Comparison of ENCODE assay signal across 8 cellular contexts in genomic region chr10:75211007-75211735, GRCh38. TPM values are rescaled to one million over a fixed set of nuclear protein-coding genes. Genes with fewer than 3 reads are reported as not detected.
DNase-seq lines count a peak whose midpoint lies in the region; ATAC-seq and TF ChIP-seq lines count a peak whose summit lies in the region.

No MANE protein-coding gene starts in this region.

- peak overlapping the region; percentile 77 for H3K4me2 ChIP-seq in MM.1S (ENCODE audit: low read depth, low read length)

- H3K9ac ChIP-seq in MM.1S (ENCODE audit: low read length): peak overlapping the region; percentile 99

- H4K20me1 ChIP-seq in MM.1S (ENCODE audit: insufficient read depth, low read length): no peaks in the 10 kb centered on the region

- no peak for ATAC-seq in GM21717 (IDR thresholded peaks at IDR 0.05; ENCODE audit: unreplicated experiment)
- no peak for ATAC-seq in HG03457 (IDR thresholded peaks at IDR 0.05; ENCODE audit: unreplicated experiment)

- peaks cover 42% of the 10 kb centered on the region for H3K4me1 Mint-ChIP-seq in activated naive CD4-positive, alpha-beta T cell treated with anti-CD3 and anti-CD28 coated beads, Interleukin-2, amount 10 ng/mL, durations not matched to agents 7 days and 5 days
- H3K4me1 Mint-ChIP-seq in glutamatergic neuron (ENCODE audit: low read depth, unreplicated experiment): peaks cover 7% of the 10 kb centered on the region

- no peaks in the 10 kb centered on the region for H3K9me3 Mint-ChIP-seq in activated naive CD4-positive, alpha-beta T cell treated with anti-CD3 and anti-CD28 coated beads, Interleukin-2, amount 10 ng/mL, durations not matched to agents 7 days and 5 days
- H3K9me3 Mint-ChIP-seq in glutamatergic neuron (ENCODE audit: unreplicated experiment): peaks cover 8% of the 10 kb centered on the region

- DNase-seq in SKM-1 treated with dmso at 0.1 percent for 144 hours (lab: John Stamatoyannopoulos, UW; ENCODE audit: unreplicated experiment) (peak; percentile 21), SKM-1 (lab: John Stamatoyannopoulos, UW; ENCODE audit: unreplicated experiment) (no peak), MM.1S (peak; percentile 64), glutamatergic neuron (no peak), renal cortical epithelial cell (ENCODE audit: low read depth) (peak; percentile 55)
- DNase-seq in activated naive CD4-positive, alpha-beta T cell treated with anti-CD3 and anti-CD28 coated beads, Interleukin-2, amount 10 ng/mL, durations not matched to agents 7 days and 5 days: peak; percentile 47

- no peaks in the 10 kb centered on the region for H3K9me2 ChIP-seq in MM.1S (replicated peaks; ENCODE audit: insufficient read depth, low read length)

- H3K27me3 Mint-ChIP-seq in activated naive CD4-positive, alpha-beta T cell treated with anti-CD3 and anti-CD28 coated beads, Interleukin-2, amount 10 ng/mL, durations not matched to agents 7 days and 5 days: peaks cover 4% of the 10 kb centered on the region
- peaks cover 6% of the 10 kb centered on the region for H3K27me3 Mint-ChIP-seq in glutamatergic neuron (ENCODE audit: unreplicated experiment)

- no peaks in the 10 kb centered on the region for H3K9me3 ChIP-seq in MM.1S (replicated peaks; ENCODE audit: insufficient read depth, low read length)

- no peaks in the 10 kb centered on the region for H3K27me3 ChIP-seq in MM.1S (replicated peaks; ENCODE audit: insufficient read depth, low read length)

- H3K4me3 ChIP-seq in MM.1S (ENCODE audit: low read length): peak overlapping the region; percentile 97

- peaks cover 4% of the 10 kb centered on the region; the same call in 1 of the 2 replicates for H3K36me3 ChIP-seq in MM.1S (replicated peaks; ENCODE audit: insufficient read depth, low read length)

- H3K4me3 Mint-ChIP-seq in activated naive CD4-positive, alpha-beta T cell treated with anti-CD3 and anti-CD28 coated beads, Interleukin-2, amount 10 ng/mL, durations not matched to agents 7 days and 5 days: peak overlapping the region; percentile 91
- peak overlapping the region; percentile 92 for H3K4me3 Mint-ChIP-seq in glutamatergic neuron (ENCODE audit: unreplicated experiment)

- peaks cover 6% of the 10 kb centered on the region; the same call in 1 of the 2 replicates for H3F3A ChIP-seq in MM.1S (ENCODE audit: insufficient read depth, low read length)

- H3K4me1 ChIP-seq in MM.1S (ENCODE audit: low read length): peaks cover 11% of the 10 kb centered on the region

- peak overlapping the region; percentile 96 for H3K27ac ChIP-seq in MM.1S (ENCODE audit: low read length)

- peaks cover 56% of the 10 kb centered on the region for H3K79me2 ChIP-seq in MM.1S (ENCODE audit: low read length)

- TF ChIP-seq CTCF in MM.1S (IDR thresholded peaks at IDR 0.05; ENCODE audit: low read length) (no peak), glutamatergic neuron (IDR thresholded peaks at IDR 0.05; ENCODE audit: partially characterized antibody, unreplicated experiment) (no peak)

- H3K27ac Mint-ChIP-seq in activated naive CD4-positive, alpha-beta T cell treated with anti-CD3 and anti-CD28 coated beads, Interleukin-2, amount 10 ng/mL, durations not matched to agents 7 days and 5 days: peak overlapping the region; percentile 100
- peak overlapping the region; percentile 92 for H3K27ac Mint-ChIP-seq in glutamatergic neuron (ENCODE audit: unreplicated experiment)

- CTCF ChIA-PET in activated naive CD4-positive, alpha-beta T cell treated with anti-CD3 and anti-CD28 coated beads, Interleukin-2, amount 10 ng/mL, durations not matched to agents 7 days and 5 days (lab: Charles Lee): interaction anchor here (1.0 to 4.4 kb wide), 7 partner anchors 12 to 99 kb away, joined by 3 to 34 read pairs (median 8); partner anchors contain the start of genes COMTD1 and SAMD8

- peak overlapping the region; percentile 62 for H2AFZ ChIP-seq in MM.1S (ENCODE audit: low read length)

- peaks cover 24% of the 10 kb centered on the region for H3K36me3 Mint-ChIP-seq in activated naive CD4-positive, alpha-beta T cell treated with anti-CD3 and anti-CD28 coated beads, Interleukin-2, amount 10 ng/mL, durations not matched to agents 7 days and 5 days
- peaks cover 5% of the 10 kb centered on the region for H3K36me3 Mint-ChIP-seq in glutamatergic neuron (ENCODE audit: unreplicated experiment)

RNA-seq across cellular contexts. Expression of gene VDAC2, which starts 0.6 kb away (rescaled TPM):
- total RNA-seq in glutamatergic neuron (ENCODE audit: unreplicated experiment): 264 TPM
- total RNA-seq in renal cortical epithelial cell: 244 and 245 TPM in 2 replicates

RNA-seq across cellular contexts. Expression of gene COMTD1, which starts 24.6 kb away (rescaled TPM):
- 14.2 TPM for total RNA-seq in glutamatergic neuron (ENCODE audit: unreplicated experiment)
- 11.4 and 30.0 TPM in 2 replicates for total RNA-seq in renal cortical epithelial cell

Comparison
In these comparisons a context has a peak if more than half of its experiments do, and no peak if none do; other contexts are left out.
1. DNase-seq: peak in SKM-1 treated with dmso at 0.1 percent for 144 hours (single experiment), MM.1S (single experiment), activated naive CD4-positive, alpha-beta T cell treated with anti-CD3 and anti-CD28 coated beads, Interleukin-2, amount 10 ng/mL, durations not matched to agents 7 days and 5 days (single experiment) and renal cortical epithelial cell (single experiment); none in SKM-1 (single experiment) and glutamatergic neuron (single experiment).